Comparison of ENCODE assay signal across 8 cellular contexts in the genomic region with DNA sequence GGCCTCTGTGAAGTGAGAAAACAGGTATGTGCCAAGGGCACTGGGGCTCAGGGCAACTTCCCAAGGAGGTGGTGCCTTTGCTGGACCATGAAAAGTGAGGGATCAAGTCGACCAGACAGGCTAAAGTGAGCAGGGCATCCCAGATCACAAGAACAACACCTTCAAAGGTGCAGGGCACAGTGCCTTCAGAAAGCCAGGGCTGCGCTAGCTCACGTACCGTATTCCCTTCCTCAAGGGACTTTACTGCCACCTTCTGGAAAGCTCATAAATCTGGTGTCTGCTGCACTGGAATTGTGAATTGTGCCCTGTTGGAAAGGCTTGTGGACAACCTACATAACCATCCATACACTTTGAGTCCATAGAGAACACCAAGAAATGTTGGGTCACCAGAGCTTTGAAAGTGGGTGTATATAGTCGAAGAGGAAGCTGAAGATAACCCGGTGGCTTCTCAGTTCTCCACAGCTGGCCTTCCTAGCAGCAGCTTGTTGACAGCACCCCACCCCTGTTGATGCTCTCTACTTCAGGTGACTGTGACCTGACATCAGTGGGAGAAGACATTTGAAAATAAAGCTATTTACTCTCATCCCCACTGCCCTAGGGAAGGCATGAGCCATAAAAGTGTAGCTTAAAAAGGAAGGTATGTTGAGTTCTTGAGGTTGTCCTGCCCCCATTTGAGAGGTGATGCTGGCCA. TPM values are rescaled to one million over a fixed set of nuclear protein-coding genes. Genes with fewer than 3 reads are reported as not detected.
DNase-seq lines count a peak whose midpoint lies in the region; ATAC-seq and TF ChIP-seq lines count a peak whose summit lies in the region.

No MANE protein-coding gene starts in this region.

- no peak overlapping the region for H3K27ac Mint-ChIP-seq in activated CD8-positive, alpha-beta T cell treated with anti-CD3 and anti-CD28 coated beads for 36 hours

- H3K36me3 ChIP-seq in right atrium auricular region (no peaks in the 10 kb centered on the region), aorta (ENCODE audit: control insufficient read depth in 1 of 2, insufficient read depth in 2 of 2, low read length in 1 of 2) (no peaks in the 10 kb centered on the region)

- H3K9me3 Mint-ChIP-seq in activated CD8-positive, alpha-beta T cell treated with anti-CD3 and anti-CD28 coated beads for 36 hours: no peaks in the 10 kb centered on the region

- H3K4me3 ChIP-seq in GM12875 (ENCODE audit: low read depth, low read length) (no peak overlapping the region), right atrium auricular region (no peak overlapping the region), aorta (ENCODE audit: low read length in 2 of 2) (no peak overlapping the region)

- no peak overlapping the region for H3K27ac ChIP-seq in right atrium auricular region
- H3K27ac ChIP-seq in aorta (ENCODE audit: low read depth in 1 of 2, low read length in 2 of 2): no peak overlapping the region

- peaks cover 36% of the 10 kb centered on the region for H3K4me1 Mint-ChIP-seq in activated CD8-positive, alpha-beta T cell treated with anti-CD3 and anti-CD28 coated beads for 36 hours (ENCODE audit: low read depth)

- DNase-seq in AG20443 (ENCODE audit: low spot score) (peak; percentile 62), NCI-H2171 (lab: John Stamatoyannopoulos, UW) (peak; percentile 56), right atrium auricular region (ENCODE audit: low spot score) (no peak), stromal cell of bone marrow (ENCODE audit: low read depth) (peak; percentile 39), aorta (no peak)
- peak; percentile 46 for DNase-seq in activated CD8-positive, alpha-beta T cell treated with anti-CD3 and anti-CD28 coated beads for 36 hours

- no peak overlapping the region for H3K4me3 Mint-ChIP-seq in activated CD8-positive, alpha-beta T cell treated with anti-CD3 and anti-CD28 coated beads for 36 hours

- H3K27me3 Mint-ChIP-seq in activated CD8-positive, alpha-beta T cell treated with anti-CD3 and anti-CD28 coated beads for 36 hours: no peaks in the 10 kb centered on the region

- no peaks in the 10 kb centered on the region for H3K9me3 ChIP-seq in right atrium auricular region
- no peaks in the 10 kb centered on the region for H3K9me3 ChIP-seq in aorta (ENCODE audit: control insufficient read depth, low read length)

- POLR2A ChIA-PET in activated CD8-positive, alpha-beta T cell treated with anti-CD3 and anti-CD28 coated beads for 36 hours (lab: Charles Lee): interaction anchor here (1.3 kb wide), 2 partner anchors 10 to 148 kb away, joined by 3 to 4 read pairs; no protein-coding TSS in a partner anchor

- TF ChIP-seq CTCF in GM12875 (IDR thresholded peaks at IDR 0.05; ENCODE audit: borderline replicate concordance, insufficient read depth, low read depth, low read length) (peak; percentile 34; the same call in 1 of the 2 replicates), right atrium auricular region (IDR thresholded peaks at IDR 0.05) (peak; percentile 14 to 64)
- peak; percentile 48 for TF ChIP-seq CTCF in activated CD8-positive, alpha-beta T cell treated with anti-CD3 and anti-CD28 coated beads for 36 hours (IDR thresholded peaks at IDR 0.05)

- H3K36me3 Mint-ChIP-seq in activated CD8-positive, alpha-beta T cell treated with anti-CD3 and anti-CD28 coated beads for 36 hours (ENCODE audit: low read depth): no peaks in the 10 kb centered on the region

- no peak for ATAC-seq in activated CD8-positive, alpha-beta T cell treated with anti-CD3 and anti-CD28 coated beads for 36 hours
- ATAC-seq in aorta (ENCODE audit: low FRiP score) (no peak), GM21360 (IDR thresholded peaks at IDR 0.05; ENCODE audit: unreplicated experiment) (no peak)

- H3K4me1 ChIP-seq in right atrium auricular region (peaks cover 0 to 9% of the 10 kb centered on the region in 2 donors), aorta (ENCODE audit: control insufficient read depth in 1 of 2, insufficient read depth in 2 of 2, low read length in 2 of 2) (no peaks in the 10 kb centered on the region)

- WGBS in aorta, 2 donors: 22 to 25% methylated on average over 6 of the region's 6 CpGs

- H3K27me3 ChIP-seq in right atrium auricular region (no peaks in the 10 kb centered on the region), aorta (ENCODE audit: control insufficient read depth in 1 of 2, insufficient read depth in 2 of 2, low read length in 1 of 2) (peaks cover 0 to 4% of the 10 kb centered on the region in 2 donors)

- intact Hi-C loops in activated CD8-positive, alpha-beta T cell treated with anti-CD3 and anti-CD28 coated beads for 36 hours (cut with micrococcal nuclease): loop anchor here (5.0 kb wide), 1 partner anchor 402 kb away; the partner anchor contains the start of gene SLC4A8
- intact Hi-C loops in aorta (cut with DNase I): no loop called here

- CTCF ChIA-PET in activated CD8-positive, alpha-beta T cell treated with anti-CD3 and anti-CD28 coated beads for 36 hours (lab: Charles Lee): interaction anchor here (0.9 to 3.9 kb wide), 26 partner anchors 8 to 428 kb away, joined by 3 to 31 read pairs (median 3); partner anchors contain the start of gene SLC4A8

RNA-seq across cellular contexts. Expression of gene FIGNL2, which starts 24.5 kb away (rescaled TPM):
- under 1 TPM; 0.40 to 0.43 TPM for total RNA-seq in activated CD8-positive, alpha-beta T cell treated with anti-CD3 and anti-CD28 coated beads for 36 hours
- total RNA-seq in right atrium auricular region (under 1 TPM; 0.19 to 0.24 TPM), aorta (1 to 10 TPM; 1.0 to 2.1 TPM)
- under 1 TPM in 1 of 2 donors, not detected in 1; 0.08 TPM for polyA plus RNA-seq in aorta

Comparison
In these comparisons a context has a peak if more than half of its experiments do, and no peak if none do; other contexts are left out.
1. DNase-seq: peak in AG20443 (single experiment), NCI-H2171 (single experiment), activated CD8-positive, alpha-beta T cell treated with anti-CD3 and anti-CD28 coated beads for 36 hours (single experiment) and stromal cell of bone marrow (single experiment); none in right atrium auricular region (single experiment) and aorta (0 of 2).
2. Peak in every context shown above with its lines, with median percentiles within 50 percentile points of each other: CTCF ChIP-seq.